ENCODE assay signal across 21 cellular contexts in genomic region chr12:105539735-105540134, GRCh38.
DNase-seq lines count a peak whose midpoint lies in the region; ATAC-seq, FAIRE-seq and TF ChIP-seq lines count a peak whose summit lies in the region.
"Had no signal": no experiment of that assay in that cellular context is flagged by ENCODE, and none has a peak within 500 bp of the region (broad histone marks: within the 10 kb centered on the region; RNA-seq: fewer than 3 reads in every experiment).

No MANE protein-coding gene starts in this region.

- in situ Hi-C loops in gastrocnemius medialis (cut with MboI; ENCODE audit: low sequenced_read_pairs in 4 of 4) = no loop called here

- no peak overlapping the region for H3K18ac ChIP-seq in mesenchymal stem cell (ENCODE audit: low read depth in 1 of 2, low read length in 2 of 2)

- H3K4me3 Mint-ChIP-seq in astrocyte (ENCODE audit: unreplicated experiment) (no peak overlapping the region), progenitor cell of endocrine pancreas (ENCODE audit: low read depth) (no peak overlapping the region)
- H3K4me3 Mint-ChIP-seq: B cell; CD8-positive, alpha-beta T cell; HFFc6 had no signal

- no peaks in the 10 kb centered on the region for H4K20me1 ChIP-seq in astrocyte (ENCODE audit: insufficient read depth, low read length)
- H4K20me1 ChIP-seq: BLaER1 treated with 17β-estradiol and CSF1 and Interleukin-3, amounts not matched to agents 10 nM and 100 nM had no signal

- no peak overlapping the region for H3K4me2 ChIP-seq in astrocyte (ENCODE audit: low read length)
- H3K4me2 ChIP-seq in mesenchymal stem cell (ENCODE audit: low read length, poor library complexity, severe bottlenecking) = no peak overlapping the region
- H3K4me2 ChIP-seq: A549; BLaER1 treated with 17β-estradiol and CSF1 and Interleukin-3, amounts not matched to agents 10 nM and 100 nM had no signal

- POLR2A ChIA-PET in AG04450 (lab: Yijun Ruan, JAX) = no interaction called here

- no peak overlapping the region for H3K9ac ChIP-seq in astrocyte (ENCODE audit: low read length)
- H3K9ac ChIP-seq in mesenchymal stem cell (ENCODE audit: low read length) = no peak overlapping the region
- H3K9ac ChIP-seq: BLaER1 treated with 17β-estradiol and CSF1 and Interleukin-3, amounts not matched to agents 10 nM and 100 nM had no signal

- H2AK5ac ChIP-seq in mesenchymal stem cell (ENCODE audit: low read length, severe bottlenecking) = peak overlapping the region; percentile 1

- no peaks in the 10 kb centered on the region for H3K4me1 ChIP-seq in astrocyte (ENCODE audit: insufficient read depth, low read length)
- H3K4me1 ChIP-seq in mesenchymal stem cell (ENCODE audit: control insufficient read depth, insufficient read depth, low read depth, low read length) = peaks cover 4% of the 10 kb centered on the region
- H3K4me1 ChIP-seq in gastrocnemius medialis = peaks cover 0 to 13% of the 10 kb centered on the region in 2 donors
- H3K4me1 ChIP-seq: A549; BLaER1 treated with 17β-estradiol and CSF1 and Interleukin-3, amounts not matched to agents 10 nM and 100 nM had no signal

- no peak overlapping the region for H2BK5ac ChIP-seq in mesenchymal stem cell (ENCODE audit: low read depth, low read length, poor library complexity, severe bottlenecking)

- H3K9me3 ChIP-seq in AG04450 (ENCODE audit: control insufficient read depth, insufficient read depth, low read length) = peaks cover 14% of the 10 kb centered on the region; the same call in 1 of the 2 replicates
- peaks cover 7% of the 10 kb centered on the region for H3K9me3 ChIP-seq in astrocyte (ENCODE audit: insufficient read depth, low read depth, low read length)
- H3K9me3 ChIP-seq in mesenchymal stem cell (ENCODE audit: control insufficient read depth, low read length) = peaks cover 7% of the 10 kb centered on the region
- peaks cover 0 to 4% (median 0%) of the 10 kb centered on the region in 3 donors for H3K9me3 ChIP-seq in gastrocnemius medialis

- TF ChIP-seq CTCF in AG04450 (IDR thresholded peaks at IDR 0.05; ENCODE audit: low read depth, low read length) (no peak), astrocyte (IDR thresholded peaks at IDR 0.05; ENCODE audit: insufficient read depth, low read depth, low read length) (no peak), gastrocnemius medialis (IDR thresholded peaks at IDR 0.05 in 4 of 5, conservative IDR thresholded peaks at IDR 0.05 in 1 of 5) (no peak), progenitor cell of endocrine pancreas (IDR thresholded peaks at IDR 0.05; ENCODE audit: unreplicated experiment) (no peak)

- H4K91ac ChIP-seq in mesenchymal stem cell (ENCODE audit: low read length) = no peak overlapping the region

- ATAC-seq in gastrocnemius medialis = peak; percentile 66 to 92
- ATAC-seq in HG02623 (IDR thresholded peaks at IDR 0.05; ENCODE audit: unreplicated experiment) = no peak
- ATAC-seq: A549; CD8-positive, alpha-beta T cell; HCT116 had no signal

- FAIRE-seq in astrocyte (lab: Jason Lieb, UNC) = no peak
- FAIRE-seq: A549, HTR-8/SVneo had no signal

- H3K27me3 ChIP-seq in AG04450 (ENCODE audit: control insufficient read depth, insufficient read depth, low read length) = no peaks in the 10 kb centered on the region
- no peaks in the 10 kb centered on the region for H3K27me3 ChIP-seq in astrocyte (ENCODE audit: insufficient read depth, low read length)
- peaks cover 0 to 7% of the 10 kb centered on the region in 2 experiments for H3K27me3 ChIP-seq in mesenchymal stem cell (ENCODE audit: control insufficient read depth in 1 of 2, insufficient read depth in 1 of 2, low read length in 2 of 2)
- H3K27me3 ChIP-seq in gastrocnemius medialis = no peaks in the 10 kb centered on the region
- H3K27me3 ChIP-seq: BLaER1 treated with 17β-estradiol and CSF1 and Interleukin-3, amounts not matched to agents 10 nM and 100 nM had no signal

- H2BK15ac ChIP-seq in mesenchymal stem cell (ENCODE audit: low read depth, poor library complexity, severe bottlenecking) = no peak overlapping the region

- H3K36me3 Mint-ChIP-seq in astrocyte (ENCODE audit: low read depth, unreplicated experiment) = peaks cover 4% of the 10 kb centered on the region
- peaks cover 7% of the 10 kb centered on the region for H3K36me3 Mint-ChIP-seq in progenitor cell of endocrine pancreas (ENCODE audit: insufficient read depth)
- H3K36me3 Mint-ChIP-seq: CD8-positive, alpha-beta T cell had no signal

- H3K9me3 Mint-ChIP-seq in astrocyte (ENCODE audit: unreplicated experiment) (peaks cover 37% of the 10 kb centered on the region), progenitor cell of endocrine pancreas (ENCODE audit: low read depth) (peaks cover 22% of the 10 kb centered on the region)

- H3K79me2 ChIP-seq in astrocyte (ENCODE audit: insufficient read depth, low read length) = no peaks in the 10 kb centered on the region

- no peak overlapping the region for H3K14ac ChIP-seq in mesenchymal stem cell (ENCODE audit: low read length in 2 of 2)

- CTCF ChIA-PET in AG04450 (lab: Charles Lee) = interaction anchor here (1.2 kb wide), 1 partner anchor 34 kb away, joined by 4 read pairs; no protein-coding TSS in a partner anchor

- no peak overlapping the region for H2BK12ac ChIP-seq in mesenchymal stem cell (ENCODE audit: low read length in 2 of 2)

- intact Hi-C loops in gastrocnemius medialis (cut with DNase I; ENCODE audit: low total_unique reads) = no loop called here

- DNase-seq in AG04450 (ENCODE audit: low read depth, low spot score) = no peak
- DNase-seq in astrocyte (ENCODE audit: low read depth) = peak; percentile 35
- DNase-seq in mesenchymal stem cell = no peak
- DNase-seq in gastrocnemius medialis = peak; percentile 14 to 42
- DNase-seq in activated CD4-positive, alpha-beta T cell treated with anti-CD3 and anti-CD28 coated beads for 4 hours = no peak
- DNase-seq in activated CD8-positive, alpha-beta memory T cell treated with anti-CD3 and anti-CD28 coated beads for 24 hours = no peak
- no peak for DNase-seq in progenitor cell of endocrine pancreas (ENCODE audit: low spot score, unreplicated experiment)
- DNase-seq: Calu3; CD8-positive, alpha-beta T cell; DMS79 treated with DMSO at 0.1 percent for 48 hours; GF-D8; GOT3; H7; HFFc6 had no signal

- no peak for TF ChIP-seq POLR2A in gastrocnemius medialis (IDR thresholded peaks at IDR 0.05)

- H3K23ac ChIP-seq in mesenchymal stem cell (ENCODE audit: low read length in 2 of 2) = no peak overlapping the region

- H3K79me1 ChIP-seq in mesenchymal stem cell (replicated peaks; ENCODE audit: low read length, poor library complexity, severe bottlenecking) = no peaks in the 10 kb centered on the region

- peak overlapping the region; percentile 91 for H3K27ac ChIP-seq in AG04450 (ENCODE audit: low read depth, low read length)
- no peak overlapping the region for H3K27ac ChIP-seq in astrocyte (ENCODE audit: low read depth, low read length)
- H3K27ac ChIP-seq in mesenchymal stem cell (ENCODE audit: low read length, poor library complexity, severe bottlenecking) = peak overlapping the region; percentile 84
- H3K27ac ChIP-seq in gastrocnemius medialis = peak overlapping the region in 1 of 4 donors; percentile 35
- H3K27ac ChIP-seq: 22Rv1; A549; BLaER1 treated with 17β-estradiol and CSF1 and Interleukin-3, amounts not matched to agents 10 nM and 100 nM had no signal

- H3K4ac ChIP-seq in mesenchymal stem cell (ENCODE audit: low read depth in 1 of 2, low read length in 2 of 2) = no peak overlapping the region

- H3K4me3 ChIP-seq in AG04450 (ENCODE audit: low read depth, low read length) (no peak overlapping the region), astrocyte (ENCODE audit: insufficient read depth, low read depth, low read length) (no peak overlapping the region), mesenchymal stem cell (ENCODE audit: insufficient read depth in 1 of 2, low read depth in 1 of 2, low read length in 2 of 2) (no peak overlapping the region), gastrocnemius medialis (no peak overlapping the region)
- H3K4me3 ChIP-seq: A549; BLaER1 treated with 17β-estradiol and CSF1 and Interleukin-3, amounts not matched to agents 10 nM and 100 nM had no signal

- no peak overlapping the region for H4K8ac ChIP-seq in mesenchymal stem cell (ENCODE audit: low read length)

- H2BK120ac ChIP-seq in mesenchymal stem cell (ENCODE audit: low read depth, low read length) = no peak overlapping the region

- no peak overlapping the region for H2AFZ ChIP-seq in astrocyte (ENCODE audit: low read depth, low read length)
- H2AFZ ChIP-seq in mesenchymal stem cell (ENCODE audit: low read depth, low read length) = no peak overlapping the region

- no peaks in the 10 kb centered on the region for H3K36me3 ChIP-seq in astrocyte (ENCODE audit: insufficient read depth, low read length)
- H3K36me3 ChIP-seq in mesenchymal stem cell (ENCODE audit: control insufficient read depth in 1 of 2, insufficient read depth in 2 of 2, low read depth in 1 of 2, low read length in 2 of 2) = no peaks in the 10 kb centered on the region
- no peaks in the 10 kb centered on the region for H3K36me3 ChIP-seq in gastrocnemius medialis

- H3K4me1 Mint-ChIP-seq in astrocyte (ENCODE audit: low read depth, unreplicated experiment) (peaks cover 9% of the 10 kb centered on the region), progenitor cell of endocrine pancreas (ENCODE audit: low read depth) (no peaks in the 10 kb centered on the region)
- H3K4me1 Mint-ChIP-seq: B cell had no signal

- WGBS in mesenchymal stem cell = 95% methylated on average over 3 of the region's 3 CpGs

- H3K27ac Mint-ChIP-seq in astrocyte (ENCODE audit: unreplicated experiment) = no peak overlapping the region
- no peak overlapping the region for H3K27ac Mint-ChIP-seq in progenitor cell of endocrine pancreas
- H3K27ac Mint-ChIP-seq: B cell; CD8-positive, alpha-beta T cell had no signal

- H3K27me3 Mint-ChIP-seq in astrocyte (ENCODE audit: low read depth, unreplicated experiment) (peaks cover 3% of the 10 kb centered on the region), progenitor cell of endocrine pancreas (no peaks in the 10 kb centered on the region)

Comparison
In these comparisons a context has a peak if more than half of its experiments do, and no peak if none do; other contexts are left out.
1. DNase-seq: peak in astrocyte (single experiment) and gastrocnemius medialis (2 of 2); none in AG04450 (single experiment), mesenchymal stem cell (single experiment), activated CD4-positive, alpha-beta T cell treated with anti-CD3 and anti-CD28 coated beads for 4 hours (0 of 2), activated CD8-positive, alpha-beta memory T cell treated with anti-CD3 and anti-CD28 coated beads for 24 hours (single experiment) and progenitor cell of endocrine pancreas (single experiment).